Comparison of ENCODE assay signal across 30 cellular contexts in genomic region chr16:21121150-21121549, GRCh38. TPM values are rescaled to one million over a fixed set of nuclear protein-coding genes. Genes with fewer than 3 reads are reported as not detected.
"Had no signal": no experiment of that assay in that cellular context is flagged by ENCODE, and none has a peak within 500 bp of the region (broad histone marks: within the 10 kb centered on the region; RNA-seq: fewer than 3 reads in every experiment).

No MANE protein-coding gene starts in this region.

- H3K4me2 ChIP-seq: hepatocyte had no signal

- H2AFZ ChIP-seq: hepatocyte, parathyroid adenoma had no signal

- H3K27ac ChIP-seq: foreskin keratinocyte, gastroesophageal sphincter, heart left ventricle, hepatocyte, neutrophil, parathyroid adenoma, right atrium auricular region, skin epidermis, suprapubic skin, transverse colon, upper lobe of right lung, uterus had no signal

- DNase-seq: cerebellar nuclear complex; cortex of kidney; foreskin keratinocyte; heart left ventricle; naive B cell; stimulated activated CD4-positive, alpha-beta T cell treated with anti-CD3 and anti-CD28 coated beads, Interleukin-15, amount 100 ng/mL, for 24 hours; stimulated activated CD4-positive, alpha-beta T cell treated with anti-CD3 and anti-CD28 coated beads, Interleukin-2, amount 100 ng/mL, for 48 hours; stimulated activated naive B cell treated with anti-CD40 and anti-IgM and Interleukin-4, amounts not matched to agents 10 μg/mL and 1 μg/mL and 100 μg/mL, for 72 hours; stimulated activated naive CD8-positive, alpha-beta T cell treated with anti-CD3 and anti-CD28 coated beads, Interleukin-15, amount 100 ng/mL, for 72 hours; transverse colon; upper lobe of right lung; uterus had no signal

- H3K27me3 ChIP-seq: gastroesophageal sphincter, heart left ventricle, hepatocyte, neutrophil, right atrium auricular region, suprapubic skin, transverse colon, upper lobe of right lung, uterus had no signal

- H3K4me3 ChIP-seq: gastroesophageal sphincter, heart left ventricle, hepatocyte, lung, right atrium auricular region, skin epidermis, suprapubic skin, transverse colon, upper lobe of right lung, uterus had no signal

- H3K9me3 ChIP-seq: gastroesophageal sphincter, heart left ventricle, neutrophil, right atrium auricular region, suprapubic skin, transverse colon, upper lobe of right lung, uterus had no signal

- H3K9ac ChIP-seq: parathyroid adenoma had no signal

- H3K36me3 Mint-ChIP-seq: natural killer cell treated with Interleukin-12 subunit alpha and Interleukin-12 subunit beta and Interleukin-15 and Interleukin-18, amount 100 ng/mL, for 72 hours had no signal

- H3K4me3 Mint-ChIP-seq: memory B cell; naive B cell; natural killer cell treated with Interleukin-12 subunit alpha and Interleukin-12 subunit beta and Interleukin-15 and Interleukin-18, amount 100 ng/mL, for 72 hours; neural crest cell; stimulated activated naive B cell treated with anti-CD40 and anti-IgM and Interleukin-4, amounts not matched to agents 10 μg/mL and 1 μg/mL and 100 μg/mL, for 72 hours; stimulated activated naive CD8-positive, alpha-beta T cell treated with anti-CD3 and anti-CD28 coated beads, Interleukin-15, amount 100 ng/mL, for 72 hours had no signal

- ATAC-seq: esophagus mucosa; foreskin keratinocyte; gastroesophageal sphincter; heart left ventricle; left lobe of liver; natural killer cell treated with Interleukin-12 subunit alpha and Interleukin-12 subunit beta and Interleukin-15 and Interleukin-18, amount 100 ng/mL, for 72 hours; stimulated activated naive B cell treated with anti-CD40 and anti-IgM and Interleukin-4, amounts not matched to agents 10 μg/mL and 1 μg/mL and 100 μg/mL, for 72 hours; stimulated activated naive CD8-positive, alpha-beta T cell treated with anti-CD3 and anti-CD28 coated beads, Interleukin-15, amount 100 ng/mL, for 72 hours; upper lobe of right lung had no signal

- H3K4me1 ChIP-seq: foreskin keratinocyte, gastroesophageal sphincter, parathyroid adenoma, right atrium auricular region, suprapubic skin, transverse colon, upper lobe of right lung, uterus had no signal

- H3K27me3 Mint-ChIP-seq: memory B cell; naive B cell; stimulated activated naive B cell treated with anti-CD40 and anti-IgM and Interleukin-4, amounts not matched to agents 10 μg/mL and 1 μg/mL and 100 μg/mL, for 72 hours; stimulated activated naive CD8-positive, alpha-beta T cell treated with anti-CD3 and anti-CD28 coated beads, Interleukin-15, amount 100 ng/mL, for 72 hours had no signal

- H3K9me3 Mint-ChIP-seq: neural crest cell had no signal

- H3K79me2 ChIP-seq: hepatocyte, parathyroid adenoma had no signal

- H3K36me3 ChIP-seq: gastroesophageal sphincter, neutrophil, right atrium auricular region, suprapubic skin, transverse colon, upper lobe of right lung, uterus had no signal

- H3K27ac Mint-ChIP-seq: memory B cell; naive B cell; natural killer cell treated with Interleukin-12 subunit alpha and Interleukin-12 subunit beta and Interleukin-15 and Interleukin-18, amount 100 ng/mL, for 72 hours; progenitor cell of endocrine pancreas; stimulated activated naive B cell treated with anti-CD40 and anti-IgM and Interleukin-4, amounts not matched to agents 10 μg/mL and 1 μg/mL and 100 μg/mL, for 72 hours; stimulated activated naive CD8-positive, alpha-beta T cell treated with anti-CD3 and anti-CD28 coated beads, Interleukin-15, amount 100 ng/mL, for 72 hours had no signal

RNA-seq across cellular contexts. Expression of gene DNAH3, which starts 29.5 kb away (rescaled TPM):
- total RNA-seq: kidney epithelial cell, left lobe of liver, liver, mononuclear cell, osteoblast had no signal
- polyA plus RNA-seq: liver had no signal
